In genomic region chr3:46380471-46381215, GRCh38 we compare ENCODE assay signal across 13 cellular contexts. TPM values are rescaled to one million over a fixed set of nuclear protein-coding genes. Genes with fewer than 3 reads are reported as not detected.
DNase-seq lines count a peak whose midpoint lies in the region; ATAC-seq and TF ChIP-seq lines count a peak whose summit lies in the region.
"Had no signal": no experiment of that assay in that cellular context is flagged by ENCODE, and none has a peak within 500 bp of the region (broad histone marks: within the 10 kb centered on the region; RNA-seq: fewer than 3 reads in every experiment).

No MANE protein-coding gene starts in this region.

- TF ChIP-seq CTCF in right lobe of liver (IDR thresholded peaks at IDR 0.05) (no peak), upper lobe of left lung (IDR thresholded peaks at IDR 0.05) (no peak)

- peak overlapping the region; percentile 66 for H3K4me3 Mint-ChIP-seq in activated naive CD8-positive, alpha-beta T cell treated with anti-CD3 and anti-CD28 coated beads, Interleukin-2, amount 10 ng/mL, durations not matched to agents 7 days and 5 days
- H3K4me3 Mint-ChIP-seq in activated naive CD8-positive, alpha-beta T cell treated with anti-CD3 and anti-CD28 coated beads for 36 hours, result no peak overlapping the region
- H3K4me3 Mint-ChIP-seq in T-helper 2 cell treated with Interferon-gamma antibody and Interleukin-4, amounts not matched to agents 5 μg/mL and 100 μg/mL, for 36 hours, result peak overlapping the region; percentile 62
- H3K4me3 Mint-ChIP-seq: activated T-cell treated with anti-CD3 and anti-CD28 coated beads, Interleukin-2, amount 50 U/mL, for 24 hours had no signal

- H3K27me3 Mint-ChIP-seq in activated naive CD8-positive, alpha-beta T cell treated with anti-CD3 and anti-CD28 coated beads, Interleukin-2, amount 10 ng/mL, durations not matched to agents 7 days and 5 days, result no peaks in the 10 kb centered on the region
- peaks cover 7% of the 10 kb centered on the region for H3K27me3 Mint-ChIP-seq in activated naive CD8-positive, alpha-beta T cell treated with anti-CD3 and anti-CD28 coated beads for 36 hours
- peaks cover 44% of the 10 kb centered on the region for H3K27me3 Mint-ChIP-seq in T-helper 2 cell treated with Interferon-gamma antibody and Interleukin-4, amounts not matched to agents 5 μg/mL and 100 μg/mL, for 36 hours (ENCODE audit: low read depth)

- peaks cover 7% of the 10 kb centered on the region for H3K36me3 Mint-ChIP-seq in activated naive CD8-positive, alpha-beta T cell treated with anti-CD3 and anti-CD28 coated beads, Interleukin-2, amount 10 ng/mL, durations not matched to agents 7 days and 5 days
- H3K36me3 Mint-ChIP-seq in activated naive CD8-positive, alpha-beta T cell treated with anti-CD3 and anti-CD28 coated beads for 36 hours, result no peaks in the 10 kb centered on the region
- H3K36me3 Mint-ChIP-seq in T-helper 2 cell treated with Interferon-gamma antibody and Interleukin-4, amounts not matched to agents 5 μg/mL and 100 μg/mL, for 36 hours (ENCODE audit: low read depth), result no peaks in the 10 kb centered on the region

- H3K27ac ChIP-seq in right lobe of liver (peak overlapping the region in 2 of 3 donors; percentile 8 to 27), upper lobe of left lung (peak overlapping the region; percentile 55 to 72 (median 67))

- peak; percentile 42 for DNase-seq in activated naive CD8-positive, alpha-beta T cell treated with anti-CD3 and anti-CD28 coated beads, Interleukin-2, amount 10 ng/mL, durations not matched to agents 7 days and 5 days
- no peak for DNase-seq in activated naive CD8-positive, alpha-beta T cell treated with anti-CD3 and anti-CD28 coated beads for 36 hours
- DNase-seq in T-helper 2 cell treated with Interferon-gamma antibody and Interleukin-4, amounts not matched to agents 5 μg/mL and 100 μg/mL, for 36 hours (ENCODE audit: low spot score), result peak; percentile 7
- DNase-seq in right lobe of liver (no peak), upper lobe of left lung (peak in 1 of 2 donors; percentile 22), COLO668 (lab: John Stamatoyannopoulos, UW; ENCODE audit: unreplicated experiment) (no peak), SIG-M5 treated with dmso at 0.1 percent for 504 hours (lab: John Stamatoyannopoulos, UW; ENCODE audit: unreplicated experiment) (no peak)
- DNase-seq: activated T-cell treated with anti-CD3 and anti-CD28 coated beads, Interleukin-2, amount 50 U/mL, for 24 hours; NCI-H69; stimulated activated CD4-positive, alpha-beta T cell treated with anti-CD3 and anti-CD28 coated beads, Interleukin-12 subunit alpha, Interleukin-12 subunit beta, amount 100 ng/mL, for 4 hours; stimulated activated naive CD4-positive, alpha-beta T cell treated with Interleukin-2 at 50 U/mL for 16 hours had no signal

- H3K27ac Mint-ChIP-seq in activated naive CD8-positive, alpha-beta T cell treated with anti-CD3 and anti-CD28 coated beads, Interleukin-2, amount 10 ng/mL, durations not matched to agents 7 days and 5 days, result peak overlapping the region; percentile 87
- H3K27ac Mint-ChIP-seq in activated naive CD8-positive, alpha-beta T cell treated with anti-CD3 and anti-CD28 coated beads for 36 hours, result no peak overlapping the region
- peak overlapping the region; percentile 62 for H3K27ac Mint-ChIP-seq in T-helper 2 cell treated with Interferon-gamma antibody and Interleukin-4, amounts not matched to agents 5 μg/mL and 100 μg/mL, for 36 hours
- H3K27ac Mint-ChIP-seq: activated T-cell treated with anti-CD3 and anti-CD28 coated beads, Interleukin-2, amount 50 U/mL, for 24 hours had no signal

- TF ChIP-seq POLR2A in right lobe of liver (IDR thresholded peaks at IDR 0.05), result no peak
- no peak for TF ChIP-seq POLR2A in upper lobe of left lung (IDR thresholded peaks at IDR 0.05)

- POLR2A ChIA-PET in activated naive CD8-positive, alpha-beta T cell treated with anti-CD3 and anti-CD28 coated beads, Interleukin-2, amount 10 ng/mL, durations not matched to agents 7 days and 5 days (lab: Charles Lee), result interaction anchor here (0.9 to 1.2 kb wide), 2 partner anchors 13 to 27 kb away, joined by 3 read pairs; partner anchors contain the start of genes CCR5AS and CCRL2

- H3K36me3 ChIP-seq in right lobe of liver, result no peaks in the 10 kb centered on the region
- H3K36me3 ChIP-seq in upper lobe of left lung, result no peaks in the 10 kb centered on the region

- H3K27me3 ChIP-seq in right lobe of liver (no peaks in the 10 kb centered on the region), upper lobe of left lung (no peaks in the 10 kb centered on the region)

- H3K4me3 ChIP-seq in right lobe of liver, result no peak overlapping the region
- H3K4me3 ChIP-seq in upper lobe of left lung, result peak overlapping the region in 1 of 4 donors; percentile 13

- H3K4me1 Mint-ChIP-seq in activated naive CD8-positive, alpha-beta T cell treated with anti-CD3 and anti-CD28 coated beads, Interleukin-2, amount 10 ng/mL, durations not matched to agents 7 days and 5 days, result peaks cover 56% of the 10 kb centered on the region
- H3K4me1 Mint-ChIP-seq in activated naive CD8-positive, alpha-beta T cell treated with anti-CD3 and anti-CD28 coated beads for 36 hours, result peaks cover 19% of the 10 kb centered on the region
- H3K4me1 Mint-ChIP-seq in T-helper 2 cell treated with Interferon-gamma antibody and Interleukin-4, amounts not matched to agents 5 μg/mL and 100 μg/mL, for 36 hours (ENCODE audit: low read depth), result peaks cover 31% of the 10 kb centered on the region

- H3K9me3 Mint-ChIP-seq in activated naive CD8-positive, alpha-beta T cell treated with anti-CD3 and anti-CD28 coated beads, Interleukin-2, amount 10 ng/mL, durations not matched to agents 7 days and 5 days, result no peaks in the 10 kb centered on the region
- H3K9me3 Mint-ChIP-seq in activated naive CD8-positive, alpha-beta T cell treated with anti-CD3 and anti-CD28 coated beads for 36 hours, result no peaks in the 10 kb centered on the region
- no peaks in the 10 kb centered on the region for H3K9me3 Mint-ChIP-seq in T-helper 2 cell treated with Interferon-gamma antibody and Interleukin-4, amounts not matched to agents 5 μg/mL and 100 μg/mL, for 36 hours
- H3K9me3 Mint-ChIP-seq: activated T-cell treated with anti-CD3 and anti-CD28 coated beads, Interleukin-2, amount 50 U/mL, for 24 hours had no signal

- H3K9me3 ChIP-seq in right lobe of liver (no peaks in the 10 kb centered on the region), upper lobe of left lung (no peaks in the 10 kb centered on the region)

- intact Hi-C loops in right lobe of liver (cut with DNase I), result no loop called here

- ATAC-seq in activated naive CD8-positive, alpha-beta T cell treated with anti-CD3 and anti-CD28 coated beads, Interleukin-2, amount 10 ng/mL, durations not matched to agents 7 days and 5 days (ENCODE audit: low read depth), result peak; percentile 28
- ATAC-seq in right lobe of liver (peak; percentile 65 to 83 (median 68)), upper lobe of left lung (ENCODE audit: low FRiP score in 2 of 2) (no peak), HG03520 (IDR thresholded peaks at IDR 0.05; ENCODE audit: unreplicated experiment) (no peak)

- no peak for TF ChIP-seq EP300 in upper lobe of left lung (IDR thresholded peaks at IDR 0.05)

- 75% methylated on average over 8 of the region's 8 CpGs for WGBS in right lobe of liver (ENCODE audit: insufficient coverage, low coverage, low lambda C conversion rate, missing lambda C conversion rate)
- WGBS in upper lobe of left lung, 2 donors, result 56 to 73% methylated on average over 3 to 8 of the region's 8 CpGs

- H3K4me1 ChIP-seq in right lobe of liver (peaks cover 0 to 10% (median 3%) of the 10 kb centered on the region in 4 donors), upper lobe of left lung (peaks cover 38 to 42% (median 40%) of the 10 kb centered on the region in 4 donors)

RNA-seq across cellular contexts. Expression of gene CCR5, which starts 9.9 kb away (rescaled TPM):
- 10 to 100 TPM; 39.6 to 44.3 TPM for total RNA-seq in activated naive CD8-positive, alpha-beta T cell treated with anti-CD3 and anti-CD28 coated beads, Interleukin-2, amount 10 ng/mL, durations not matched to agents 7 days and 5 days
- total RNA-seq in activated naive CD8-positive, alpha-beta T cell treated with anti-CD3 and anti-CD28 coated beads for 36 hours, result under 1 TPM; 0.08 to 0.21 TPM
- total RNA-seq in right lobe of liver (1 to 10 TPM in 2 of 6 experiments, under 1 TPM in 4; 0.22 to 2.0 (median 0.43) TPM), upper lobe of left lung (1 to 10 TPM in 5 of 6 donors, under 1 TPM in 1; 0.33 to 8.6 (median 3.1) TPM)
- total RNA-seq: lung microvascular endothelial cell had no signal

RNA-seq across cellular contexts. Expression of gene CCRL2, which starts 26.4 kb away (rescaled TPM):
- 10 to 100 TPM; 13.5 to 14.4 TPM for total RNA-seq in activated naive CD8-positive, alpha-beta T cell treated with anti-CD3 and anti-CD28 coated beads, Interleukin-2, amount 10 ng/mL, durations not matched to agents 7 days and 5 days
- total RNA-seq in activated naive CD8-positive, alpha-beta T cell treated with anti-CD3 and anti-CD28 coated beads for 36 hours, result 1 to 10 TPM; 3.1 to 3.4 TPM
- total RNA-seq in right lobe of liver (1 to 10 TPM in 3 of 6 experiments, under 1 TPM in 3; 0.30 to 2.8 (median 1.3) TPM), upper lobe of left lung (10 to 100 TPM in 4 of 6 donors, 1 to 10 TPM in 2; 4.2 to 25.5 (median 13.7) TPM)

RNA-seq across cellular contexts. Expression of gene CCR2, which starts 26.7 kb away (rescaled TPM):
- 10 to 100 TPM; 52.5 to 53.0 TPM for total RNA-seq in activated naive CD8-positive, alpha-beta T cell treated with anti-CD3 and anti-CD28 coated beads, Interleukin-2, amount 10 ng/mL, durations not matched to agents 7 days and 5 days
- total RNA-seq in activated naive CD8-positive, alpha-beta T cell treated with anti-CD3 and anti-CD28 coated beads for 36 hours, result under 1 TPM in 1 of 2 experiments, not detected in 1; 0.16 TPM
- total RNA-seq in right lobe of liver (1 to 10 TPM in 3 of 6 experiments, under 1 TPM in 3; 0.66 to 1.5 (median 0.92) TPM), upper lobe of left lung (10 to 100 TPM in 1 of 6 donors, 1 to 10 TPM in 5; 2.1 to 27.8 (median 6.6) TPM)
- total RNA-seq: lung microvascular endothelial cell had no signal

Comparison
In these comparisons a context has a peak if more than half of its experiments do, and no peak if none do; other contexts are left out.
1. DNase-seq: peak in activated naive CD8-positive, alpha-beta T cell treated with anti-CD3 and anti-CD28 coated beads, Interleukin-2, amount 10 ng/mL, durations not matched to agents 7 days and 5 days (single experiment) and T-helper 2 cell treated with Interferon-gamma antibody and Interleukin-4, amounts not matched to agents 5 μg/mL and 100 μg/mL, for 36 hours (single experiment); none in activated naive CD8-positive, alpha-beta T cell treated with anti-CD3 and anti-CD28 coated beads for 36 hours (single experiment), right lobe of liver (0 of 3), COLO668 (single experiment) and SIG-M5 treated with dmso at 0.1 percent for 504 hours (single experiment).
2. RNA of gene CCR5, which starts 9.9 kb away (total RNA-seq): 39.6 to 44.3 TPM in activated naive CD8-positive, alpha-beta T cell treated with anti-CD3 and anti-CD28 coated beads, Interleukin-2, amount 10 ng/mL, durations not matched to agents 7 days and 5 days; 0.33 to 8.6 TPM in upper lobe of left lung, 0.22 to 2.0 TPM in right lobe of liver and 0.08 to 0.21 TPM in activated naive CD8-positive, alpha-beta T cell treated with anti-CD3 and anti-CD28 coated beads for 36 hours; every median in the first group is over 4 times any median in the second.
3. ATAC-seq: peak in activated naive CD8-positive, alpha-beta T cell treated with anti-CD3 and anti-CD28 coated beads, Interleukin-2, amount 10 ng/mL, durations not matched to agents 7 days and 5 days (single experiment) and right lobe of liver (4 of 4); none in upper lobe of left lung (0 of 2) and HG03520 (single experiment).